9 cellular contexts compared by ENCODE assay signal in the genomic region with DNA sequence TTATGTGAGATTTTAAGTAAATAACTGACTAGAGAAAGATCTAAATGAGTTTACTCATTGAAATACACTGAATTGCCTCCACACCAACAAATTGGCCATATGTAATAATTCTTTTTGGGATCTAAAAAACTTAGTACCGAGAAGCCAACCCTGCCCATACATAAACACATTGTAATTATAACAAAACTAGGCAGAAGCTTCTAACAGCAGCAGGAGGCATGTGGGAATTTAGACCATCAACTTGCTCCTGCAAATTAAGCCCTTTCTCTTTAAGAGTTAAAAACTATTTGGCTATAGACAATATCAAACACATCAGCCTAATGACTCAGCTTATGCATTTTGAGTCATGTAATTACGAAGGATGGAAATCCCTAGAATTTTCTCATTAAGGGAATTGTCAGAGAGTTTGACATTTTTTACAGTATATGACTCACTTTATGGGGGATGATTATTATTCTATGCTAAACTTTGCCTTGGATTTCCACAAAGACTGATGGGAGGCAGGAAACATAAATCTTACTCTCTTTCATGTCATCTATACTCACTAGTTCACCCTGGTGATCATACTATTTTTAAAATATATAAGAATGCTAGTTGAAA. TPM values are rescaled to one million over a fixed set of nuclear protein-coding genes. Genes with fewer than 3 reads are reported as not detected.
A peak's percentile ranks its signal among the peaks of the same experiment; 100 is the strongest.
DNase-seq lines count a peak whose midpoint lies in the region; TF ChIP-seq lines count a peak whose summit lies in the region.
"Had no signal": no experiment of that assay in that cellular context is flagged by ENCODE, and none has a peak within 500 bp of the region (broad histone marks: within the 10 kb centered on the region; RNA-seq: fewer than 3 reads in every experiment).

No MANE protein-coding gene starts in this region.

- peak; percentile 67 for DNase-seq in CD1c-positive myeloid dendritic cell (ENCODE audit: extremely low spot score)
- DNase-seq in astrocyte of the cerebellum (ENCODE audit: low read depth), result peak; percentile 49
- no peak for DNase-seq in DMS53 (lab: John Stamatoyannopoulos, UW)
- DNase-seq in DMS 273 (lab: John Stamatoyannopoulos, UW; ENCODE audit: unreplicated experiment), result no peak
- DNase-seq in H9, result no peak
- no peak for DNase-seq in effector CD4-positive, alpha-beta T cell
- DNase-seq: NCI-H2171 had no signal

- H3K36me3 ChIP-seq in KOPT-K1 (ENCODE audit: insufficient read depth, low read length) (no peaks in the 10 kb centered on the region), mucosa of rectum (ENCODE audit: control insufficient read depth in 2 of 2, insufficient read depth in 2 of 2, low read length in 2 of 2) (no peaks in the 10 kb centered on the region)

- H2AFZ ChIP-seq in H9 (ENCODE audit: low read length), result no peak overlapping the region

- H3K56ac ChIP-seq in H9 (ENCODE audit: insufficient read length, low read depth, low read length), result no peak overlapping the region

- WGBS in H9 (ENCODE audit: extremely low coverage, insufficient read length, low lambda C conversion rate), result no CpG with 5 or more reads among the region's 2 CpGs

- H3K4me2 ChIP-seq in H9 (ENCODE audit: insufficient read depth, insufficient read length, low read length), result no peak overlapping the region

- no peak overlapping the region for H4K8ac ChIP-seq in H9 (replicated peaks; ENCODE audit: insufficient read length, low read depth, low read length)

- no peak overlapping the region for H3K23ac ChIP-seq in H9 (ENCODE audit: insufficient read length, low read depth, low read length)

- peaks cover 22 to 34% of the 10 kb centered on the region in 2 experiments for H3K4me1 Mint-ChIP-seq in H9

- no peak overlapping the region for H2BK5ac ChIP-seq in H9 (ENCODE audit: insufficient read length, low read length)

- no peak overlapping the region for H4K5ac ChIP-seq in H9 (ENCODE audit: insufficient read length, low read depth, low read length)

- H3K4me1 ChIP-seq in mucosa of rectum (ENCODE audit: control insufficient read depth in 2 of 2, insufficient read depth in 2 of 2, low read length in 2 of 2) (no peaks in the 10 kb centered on the region), H9 (ENCODE audit: insufficient read depth, low read length) (peaks cover 8% of the 10 kb centered on the region; the same call in 1 of the 2 replicates)

- H3K27ac ChIP-seq in KOPT-K1 (ENCODE audit: low read depth, low read length, poor library complexity, severe bottlenecking) (peak overlapping the region; percentile 54), mucosa of rectum (ENCODE audit: low read depth in 2 of 2, low read length in 2 of 2) (peak overlapping the region; percentile 9 to 20), H9 (ENCODE audit: insufficient read length, low read depth, low read length) (no peak overlapping the region)

- no peaks in the 10 kb centered on the region for H3K79me2 ChIP-seq in H9 (ENCODE audit: insufficient read depth, low read length)

- H3K4me3 Mint-ChIP-seq in H9, result no peak overlapping the region

- H3K9me3 Mint-ChIP-seq in H9, result no peaks in the 10 kb centered on the region

- H3K14ac ChIP-seq in H9 (ENCODE audit: insufficient read depth, low read length), result no peak overlapping the region

- H3K27me3 ChIP-seq in mucosa of rectum (ENCODE audit: control insufficient read depth in 2 of 2, insufficient read depth in 2 of 2, low read length in 2 of 2), result no peaks in the 10 kb centered on the region
- no peaks in the 10 kb centered on the region for H3K27me3 ChIP-seq in H9 (ENCODE audit: insufficient read depth, low read length)

- no peak overlapping the region for H4K91ac ChIP-seq in H9 (ENCODE audit: insufficient read length, low read depth, low read length)

- no peaks in the 10 kb centered on the region for H3K79me1 ChIP-seq in H9 (ENCODE audit: insufficient read depth, low read depth, low read length, poor library complexity, severe bottlenecking)

- H2BK20ac ChIP-seq in H9 (ENCODE audit: low read depth, low read length, poor library complexity, severe bottlenecking), result no peak overlapping the region

- H3T11ph ChIP-seq in H9 (ENCODE audit: low read length), result no peak overlapping the region

- H2AK5ac ChIP-seq in H9 (ENCODE audit: insufficient read length, low read length), result no peak overlapping the region

- H3K4me3 ChIP-seq in astrocyte of the cerebellum (ENCODE audit: low read depth, low read length) (no peak overlapping the region), mucosa of rectum (ENCODE audit: low read length in 2 of 2) (peak overlapping the region in 1 of 2 donors; percentile 45)

- H3K23me2 ChIP-seq in H9 (ENCODE audit: insufficient read length, low read depth, low read length, poor library complexity, severe bottlenecking), result no peaks in the 10 kb centered on the region

- H2BK120ac ChIP-seq in H9 (ENCODE audit: low read depth, low read length, poor library complexity, severe bottlenecking), result no peak overlapping the region

- H3K9ac ChIP-seq in mucosa of rectum (ENCODE audit: low read depth in 1 of 2, low read length in 2 of 2) (no peak overlapping the region), H9 (ENCODE audit: extremely low read depth, insufficient read length, low read length) (no peak overlapping the region)

- no peak overlapping the region for H3K18ac ChIP-seq in H9 (ENCODE audit: insufficient read length, low read depth, low read length)

- no peak overlapping the region for H2BK12ac ChIP-seq in H9 (ENCODE audit: insufficient read length, low read depth, low read length)

- no peak overlapping the region for H2BK15ac ChIP-seq in H9 (ENCODE audit: low read depth, low read length)

- in situ Hi-C loops in astrocyte of the cerebellum (cut with HindIII; ENCODE audit: low sequenced_read_pairs), result no loop called here

- H3K4ac ChIP-seq in H9 (ENCODE audit: low read depth, low read length), result no peak overlapping the region

- no peak overlapping the region for H3K27ac Mint-ChIP-seq in H9

- H3K27me3 Mint-ChIP-seq in H9 (ENCODE audit: low read depth), result no peaks in the 10 kb centered on the region

- H3K36me3 Mint-ChIP-seq in H9 (ENCODE audit: insufficient read depth in 1 of 3, low read depth in 3 of 3), result no peaks in the 10 kb centered on the region

- no peak for TF ChIP-seq CTCF in astrocyte of the cerebellum (IDR thresholded peaks at IDR 0.05; ENCODE audit: low read depth, low read length, missing control alignments)
- TF ChIP-seq CTCF in H9 (conservative IDR thresholded peaks at IDR 0.05), result no peak

- no peaks in the 10 kb centered on the region for H4K20me1 ChIP-seq in H9 (ENCODE audit: control insufficient read depth, insufficient read depth, insufficient read length)

- H3K9me3 ChIP-seq in KOPT-K1 (ENCODE audit: insufficient read depth, low read length, poor library complexity, severe bottlenecking) (no peaks in the 10 kb centered on the region), mucosa of rectum (ENCODE audit: control insufficient read depth in 2 of 2, low read length in 2 of 2) (no peaks in the 10 kb centered on the region), H9 (ENCODE audit: control insufficient read depth, low read depth, low read length) (no peaks in the 10 kb centered on the region)

RNA-seq across cellular contexts. Expression of a gene that starts 1.0 kb away (rescaled TPM):
- total RNA-seq in H9 (2021), result not detected in 2 replicates

Comparison
In these comparisons a context has a peak if more than half of its experiments do, and no peak if none do; other contexts are left out.
1. DNase-seq: peak in CD1c-positive myeloid dendritic cell (single experiment) and astrocyte of the cerebellum (single experiment); none in DMS53 (single experiment), DMS 273 (single experiment), H9 (single experiment) and effector CD4-positive, alpha-beta T cell (single experiment).